26 cellular contexts compared by ENCODE assay signal in genomic region chr21:41600556-41600955, GRCh38.
DNase-seq lines count a peak whose midpoint lies in the region; ATAC-seq and TF ChIP-seq lines count a peak whose summit lies in the region.
"Had no signal": no experiment of that assay in that cellular context is flagged by ENCODE, and none has a peak within 500 bp of the region (broad histone marks: within the 10 kb centered on the region; RNA-seq: fewer than 3 reads in every experiment).

No MANE protein-coding gene starts in this region.

- TF ChIP-seq POLR2A in thyroid gland (IDR thresholded peaks at IDR 0.05) (no peak), right lobe of liver (IDR thresholded peaks at IDR 0.05) (no peak)

- H3K36me3 ChIP-seq in BLaER1 treated with 17β-estradiol and CSF1 and Interleukin-3, amounts not matched to agents 10 nM and 100 nM = no peaks in the 10 kb centered on the region
- H3K36me3 ChIP-seq in thyroid gland = no peaks in the 10 kb centered on the region
- H3K36me3 ChIP-seq in brain microvascular endothelial cell (replicated peaks) = no peaks in the 10 kb centered on the region
- H3K36me3 ChIP-seq in right lobe of liver = no peaks in the 10 kb centered on the region
- H3K36me3 ChIP-seq: HAP-1, MG63 had no signal

- TF ChIP-seq CTCF in RWPE1 (conservative IDR thresholded peaks at IDR 0.05; ENCODE audit: low read depth) (no peak), thyroid gland (IDR thresholded peaks at IDR 0.05) (no peak), brain microvascular endothelial cell (IDR thresholded peaks at IDR 0.05; ENCODE audit: low read depth, low read length, missing control alignments) (no peak), right lobe of liver (IDR thresholded peaks at IDR 0.05) (no peak)

- peak overlapping the region in 8 of 11 experiments; percentile 27 to 93 (median 86); a peak in 12 of 22 replicates for H3K27ac ChIP-seq in BLaER1 treated with 17β-estradiol and CSF1 and Interleukin-3, amounts not matched to agents 10 nM and 100 nM
- H3K27ac ChIP-seq in RWPE1 (peak overlapping the region; percentile 58; the same call in 1 of the 2 replicates), thyroid gland (peak overlapping the region; percentile 20 to 84 (median 75)), brain microvascular endothelial cell (no peak overlapping the region), right lobe of liver (no peak overlapping the region)
- H3K27ac ChIP-seq: A549 had no signal

- H3K9me3 ChIP-seq in BLaER1 treated with 17β-estradiol and CSF1 and Interleukin-3, amounts not matched to agents 10 nM and 100 nM (replicated peaks in 1 of 11) = no peaks in the 10 kb centered on the region
- H3K9me3 ChIP-seq in thyroid gland = no peaks in the 10 kb centered on the region
- no peaks in the 10 kb centered on the region for H3K9me3 ChIP-seq in right lobe of liver
- H3K9me3 ChIP-seq: A549, Caco-2, HAP-1, MG63, SK-N-SH had no signal

- peak overlapping the region; percentile 46 to 86 (median 79); a peak in 18 of 22 replicates for H3K4me2 ChIP-seq in BLaER1 treated with 17β-estradiol and CSF1 and Interleukin-3, amounts not matched to agents 10 nM and 100 nM
- H3K4me2 ChIP-seq: A549, SK-N-SH had no signal

- in situ Hi-C loops in brain microvascular endothelial cell (cut with HindIII; ENCODE audit: low pct_ligation_motif_present, low sequenced_read_pairs) = no loop called here

- CTCF ChIA-PET in RWPE1 (lab: Yijun Ruan, JAX) = no interaction called here

- 88 to 94% methylated on average over 8 to 9 of the region's 9 CpGs for WGBS in thyroid gland, 2 donors
- 83% methylated on average over 5 of the region's 9 CpGs for WGBS in right lobe of liver (ENCODE audit: insufficient coverage, low coverage, low lambda C conversion rate, missing lambda C conversion rate)

- no peak for ATAC-seq in right lobe of liver
- ATAC-seq: A549; CD8-positive, alpha-beta T cell had no signal

- peaks cover 37 to 63% (median 52%) of the 10 kb centered on the region in 10 experiments for H3K4me1 ChIP-seq in BLaER1 treated with 17β-estradiol and CSF1 and Interleukin-3, amounts not matched to agents 10 nM and 100 nM
- H3K4me1 ChIP-seq in thyroid gland = peaks cover 35 to 45% of the 10 kb centered on the region in 2 donors
- peaks cover 0 to 12% (median 0%) of the 10 kb centered on the region in 4 donors for H3K4me1 ChIP-seq in right lobe of liver
- H3K4me1 ChIP-seq: A549, HAP-1 had no signal

- DNase-seq in RWPE1 (ENCODE audit: low spot score) (no peak), islet precursor cell (peak; percentile 35), thyroid gland (no peak), OCI-M1 (lab: John Stamatoyannopoulos, UW) (no peak), brain microvascular endothelial cell (no peak), right lobe of liver (no peak)
- DNase-seq: AML-193, DMS 273 treated with DMSO at 0.1 percent for 48 hours, EL, GDM1, GOT3, HFFc6, KBM-7, MG63, NCI-H2029, NCI-H446, NCI-H524 treated with DMSO at 0.1 percent for 48 hours, NCI-H774, SIG-M5, SK-N-SH had no signal

- H3K27me3 ChIP-seq in BLaER1 treated with 17β-estradiol and CSF1 and Interleukin-3, amounts not matched to agents 10 nM and 100 nM = no peaks in the 10 kb centered on the region
- H3K27me3 ChIP-seq in thyroid gland (no peaks in the 10 kb centered on the region), brain microvascular endothelial cell (replicated peaks) (no peaks in the 10 kb centered on the region), right lobe of liver (no peaks in the 10 kb centered on the region)
- H3K27me3 ChIP-seq: MG63 had no signal

- intact Hi-C loops in thyroid gland (cut with DNase I) (no loop called here), right lobe of liver (cut with DNase I) (no loop called here)

- no peak overlapping the region for H3K4me3 ChIP-seq in BLaER1 treated with 17β-estradiol and CSF1 and Interleukin-3, amounts not matched to agents 10 nM and 100 nM
- H3K4me3 ChIP-seq in thyroid gland (replicated peaks in 1 of 3) = no peak overlapping the region
- no peak overlapping the region for H3K4me3 ChIP-seq in brain microvascular endothelial cell (ENCODE audit: low read depth, low read length)
- no peak overlapping the region for H3K4me3 ChIP-seq in right lobe of liver
- H3K4me3 ChIP-seq: A549, GM12878, HAP-1, MG63 had no signal

- H3K9ac ChIP-seq in BLaER1 treated with 17β-estradiol and CSF1 and Interleukin-3, amounts not matched to agents 10 nM and 100 nM = no peak overlapping the region; a peak in 1 of 22 replicates
- H3K9ac ChIP-seq: SK-N-SH had no signal

- POLR2A ChIA-PET in RWPE1 (lab: Yijun Ruan, JAX; ENCODE audit: low non-redundant PET) = no interaction called here

- H4K20me1 ChIP-seq in BLaER1 treated with 17β-estradiol and CSF1 and Interleukin-3, amounts not matched to agents 10 nM and 100 nM = no peaks in the 10 kb centered on the region

Comparison
In these comparisons a context has a peak if more than half of its experiments do, and no peak if none do; other contexts are left out.
1. H3K27ac ChIP-seq: peak in BLaER1 treated with 17β-estradiol and CSF1 and Interleukin-3, amounts not matched to agents 10 nM and 100 nM (8 of 11), RWPE1 (single experiment) and thyroid gland (3 of 3); none in brain microvascular endothelial cell (single experiment) and right lobe of liver (0 of 3).